In genomic region chr1:12428334-12428733, GRCh38 we compare ENCODE assay signal across 29 cellular contexts.
"Had no signal": no experiment of that assay in that cellular context is flagged by ENCODE, and none has a peak within 500 bp of the region (broad histone marks: within the 10 kb centered on the region; RNA-seq: fewer than 3 reads in every experiment).

No MANE protein-coding gene starts in this region.

- H3K27me3 ChIP-seq: esophagus squamous epithelium, heart right ventricle, left lung, neutrophil, pancreas, spleen, testis, tibial artery, upper lobe of right lung, uterus had no signal

- H3K9me3 Mint-ChIP-seq: naive thymus-derived CD4-positive, alpha-beta T cell; nephron progenitor cell; stimulated activated memory B cell treated with anti-CD40 and anti-IgM and Interleukin-4, amounts not matched to agents 10 μg/mL and 1 μg/mL and 100 μg/mL, for 72 hours had no signal

- FAIRE-seq: endothelial cell of umbilical vein, islet of Langerhans, pancreas had no signal

- H3K4me3 ChIP-seq: coronary artery, esophagus squamous epithelium, heart right ventricle, left lung, pancreas, skin epidermis, spleen, testis, tibial artery, upper lobe of right lung, uterus had no signal

- H3K9me3 ChIP-seq: esophagus squamous epithelium, heart right ventricle, left lung, neutrophil, pancreas, spleen, testis, tibial artery, upper lobe of right lung, uterus had no signal

- H3K27me3 Mint-ChIP-seq: naive thymus-derived CD4-positive, alpha-beta T cell; stimulated activated memory B cell treated with anti-CD40 and anti-IgM and Interleukin-4, amounts not matched to agents 10 μg/mL and 1 μg/mL and 100 μg/mL, for 72 hours had no signal

- H3K36me3 ChIP-seq: pancreas, uterus had no signal

- H3K27ac Mint-ChIP-seq: nephron progenitor cell; stimulated activated memory B cell treated with anti-CD40 and anti-IgM and Interleukin-4, amounts not matched to agents 10 μg/mL and 1 μg/mL and 100 μg/mL, for 72 hours had no signal

- H3K4me3 Mint-ChIP-seq: naive thymus-derived CD4-positive, alpha-beta T cell; nephron progenitor cell; stimulated activated memory B cell treated with anti-CD40 and anti-IgM and Interleukin-4, amounts not matched to agents 10 μg/mL and 1 μg/mL and 100 μg/mL, for 72 hours had no signal

- ATAC-seq: heart right ventricle; left cardiac atrium; left lung; naive thymus-derived CD4-positive, alpha-beta T cell; pancreas; stimulated activated memory B cell treated with anti-CD40 and anti-IgM and Interleukin-4, amounts not matched to agents 10 μg/mL and 1 μg/mL and 100 μg/mL, for 72 hours; stimulated activated naive CD8-positive, alpha-beta T cell treated with anti-CD3 and anti-CD28 coated beads, Interleukin-15, Interleukin-2, amounts not matched to agents 100 U/mL and 50 U/mL, for 24 hours; upper lobe of right lung had no signal

- DNase-seq: dermis blood vessel endothelial cell; effector memory CD4-positive, alpha-beta T cell; esophagus squamous epithelium; foreskin melanocyte; glutamatergic neuron; heart right ventricle; hippocampal formation; left cardiac atrium; left lung; mesenchymal stem cell; midbrain; naive thymus-derived CD4-positive, alpha-beta T cell; nephron progenitor cell; pancreas; retina; spleen; stimulated activated CD4-positive, alpha-beta T cell treated with anti-CD3 and anti-CD28 coated beads, Interleukin-4, amount 100 ng/mL, for 4 hours; stimulated activated naive CD8-positive, alpha-beta T cell treated with anti-CD3 and anti-CD28 coated beads, Interleukin-15, Interleukin-2, amounts not matched to agents 100 U/mL and 50 U/mL, for 24 hours; substantia nigra; testis; tibial artery; upper lobe of right lung; uterus had no signal

- H3K27ac ChIP-seq: coronary artery, esophagus squamous epithelium, heart right ventricle, left lung, neutrophil, pancreas, skin epidermis, spleen, testis, tibial artery, upper lobe of right lung, uterus had no signal
